Comparison of ENCODE assay signal across 33 cellular contexts in genomic region chr1:6777813-6778212, GRCh38. TPM values are rescaled to one million over a fixed set of nuclear protein-coding genes. Genes with fewer than 3 reads are reported as not detected.
DNase-seq lines count a peak whose midpoint lies in the region; ATAC-seq, FAIRE-seq and TF ChIP-seq lines count a peak whose summit lies in the region.
"Had no signal": no experiment of that assay in that cellular context is flagged by ENCODE, and none has a peak within 500 bp of the region (broad histone marks: within the 10 kb centered on the region; RNA-seq: fewer than 3 reads in every experiment).

No MANE protein-coding gene starts in this region.

- peak overlapping the region; percentile 26; the same call in 1 of the 2 replicates for H3K4me2 ChIP-seq in OCI-LY3 (ENCODE audit: low read length)
- H3K4me2 ChIP-seq: A549, KMS-11 had no signal

- no peaks in the 10 kb centered on the region for H3K36me3 ChIP-seq in OCI-LY3 (replicated peaks; ENCODE audit: low read depth, low read length)
- no peaks in the 10 kb centered on the region for H3K36me3 ChIP-seq in naive thymus-derived CD4-positive, alpha-beta T cell (ENCODE audit: control insufficient read depth in 2 of 3, insufficient read depth in 3 of 3, low read length in 3 of 3)
- H3K36me3 ChIP-seq: HAP-1, SJCRH30 had no signal

- no peak for TF ChIP-seq POLR2A in GM12892 (IDR thresholded peaks at IDR 0.05; ENCODE audit: low read depth, low read length)

- no peak overlapping the region for H3K4me3 Mint-ChIP-seq in naive thymus-derived CD4-positive, alpha-beta T cell
- H3K4me3 Mint-ChIP-seq: CD8-positive, alpha-beta T cell; HFFc6 had no signal

- no peaks in the 10 kb centered on the region for H3K27me3 ChIP-seq in OCI-LY3 (ENCODE audit: low read depth, low read length)
- no peaks in the 10 kb centered on the region for H3K27me3 ChIP-seq in naive thymus-derived CD4-positive, alpha-beta T cell (ENCODE audit: control insufficient read depth in 2 of 2, insufficient read depth in 2 of 2, low read length in 2 of 2)

- H3K4me1 ChIP-seq in OCI-LY3 (ENCODE audit: low read length) = peaks cover 15% of the 10 kb centered on the region
- H3K4me1 ChIP-seq in naive thymus-derived CD4-positive, alpha-beta T cell (ENCODE audit: control insufficient read depth in 2 of 2, insufficient read depth in 2 of 2, low read length in 2 of 2) = no peaks in the 10 kb centered on the region
- H3K4me1 ChIP-seq: A549, Caco-2, SJCRH30 had no signal

- no peak for ATAC-seq in naive thymus-derived CD4-positive, alpha-beta T cell
- ATAC-seq: A549; CD8-positive, alpha-beta T cell; Right ventricle myocardium inferior; SK-N-SH treated with all-trans-retinoic acid at 6 μM for 48 hours had no signal

- H3K79me2 ChIP-seq in OCI-LY3 (ENCODE audit: low read length) = no peaks in the 10 kb centered on the region

- H3K4me1 Mint-ChIP-seq in naive thymus-derived CD4-positive, alpha-beta T cell = peaks cover 0 to 10% (median 0%) of the 10 kb centered on the region in 7 donors

- no peaks in the 10 kb centered on the region for H4K20me1 ChIP-seq in OCI-LY3 (ENCODE audit: insufficient read depth, low read length)

- peaks cover 0 to 3% (median 0%) of the 10 kb centered on the region in 5 donors for H3K36me3 Mint-ChIP-seq in naive thymus-derived CD4-positive, alpha-beta T cell
- H3K36me3 Mint-ChIP-seq: CD8-positive, alpha-beta T cell had no signal

- TF ChIP-seq CTCF in OCI-LY3 (IDR thresholded peaks at IDR 0.05; ENCODE audit: low read depth, low read length) (no peak), coronary artery (IDR thresholded peaks at IDR 0.05) (no peak)

- H3K9ac ChIP-seq in OCI-LY3 (ENCODE audit: low read length) = no peak overlapping the region
- H3K9ac ChIP-seq: KMS-11 had no signal

- FAIRE-seq in GM12892 (lab: Jason Lieb, UNC) = peak; percentile 40
- FAIRE-seq: A549, HTR-8/SVneo, RCC 7860 had no signal

- no peak overlapping the region for H2AFZ ChIP-seq in OCI-LY3 (ENCODE audit: low read depth, low read length)

- H3K27ac ChIP-seq in OCI-LY3 (ENCODE audit: low read length) (no peak overlapping the region), coronary artery (no peak overlapping the region)
- H3K27ac ChIP-seq in naive thymus-derived CD4-positive, alpha-beta T cell (ENCODE audit: low read depth, low read length) = no peak overlapping the region
- H3K27ac ChIP-seq: A549, KMS-11, SJCRH30 had no signal

- DNase-seq in GM12892 (ENCODE audit: insufficient read length) (no peak), coronary artery (ENCODE audit: low spot score) (peak; percentile 33), DMS 273 (lab: John Stamatoyannopoulos, UW; ENCODE audit: unreplicated experiment) (no peak), iPS-NIHi11 (ENCODE audit: low spot score) (no peak)
- DNase-seq in naive thymus-derived CD4-positive, alpha-beta T cell = no peak
- no peak for DNase-seq in activated CD4-positive, alpha-beta T cell treated with anti-CD3 and anti-CD28 coated beads, Interleukin-2, amount 50 U/mL, for 4 hours
- DNase-seq: AML-193; C1 segment of cervical spinal cord; Caco-2; CD8-positive, alpha-beta T cell; DMS 273 treated with DMSO at 0.1 percent for 48 hours; DMS79; GF-D8; GOT3; HFFc6; NCI-H1092; NCI-H1417 treated with DMSO at 0.1 percent for 48 hours; NCI-H1694 treated with DMSO at 0.1 percent for 48 hours; NCI-H2081 treated with DMSO at 0.1 percent for 48 hours; NCI-H2171; NCI-H226; NCI-H510A; NCI-H69; SJCRH30; T-helper 1 cell had no signal

- intact Hi-C loops in naive thymus-derived CD4-positive, alpha-beta T cell (cut with micrococcal nuclease) = no loop called here

- CTCF ChIA-PET in naive thymus-derived CD4-positive, alpha-beta T cell (lab: Charles Lee) = no interaction called here

- POLR2A ChIA-PET in naive thymus-derived CD4-positive, alpha-beta T cell (lab: Charles Lee) = no interaction called here

- peaks cover 0 to 7% (median 0%) of the 10 kb centered on the region in 11 donors for H3K9me3 Mint-ChIP-seq in naive thymus-derived CD4-positive, alpha-beta T cell
- H3K9me3 Mint-ChIP-seq: CD8-positive, alpha-beta T cell had no signal

- H3K4me3 ChIP-seq in OCI-LY3 (ENCODE audit: low read length) (no peak overlapping the region), coronary artery (no peak overlapping the region)
- no peak overlapping the region for H3K4me3 ChIP-seq in naive thymus-derived CD4-positive, alpha-beta T cell (ENCODE audit: low read length)
- H3K4me3 ChIP-seq: A549, HAP-1, SJCRH30 had no signal

- no peak overlapping the region for H3K27ac Mint-ChIP-seq in naive thymus-derived CD4-positive, alpha-beta T cell
- H3K27ac Mint-ChIP-seq: CD8-positive, alpha-beta T cell; HFFc6 had no signal

- H3K9me3 ChIP-seq in OCI-LY3 (ENCODE audit: insufficient read depth, low read length) = 0 out of 2 replicates have a peak, but pooled peaks cover 6% of the 10 kb centered on the region
- no peaks in the 10 kb centered on the region for H3K9me3 ChIP-seq in naive thymus-derived CD4-positive, alpha-beta T cell (ENCODE audit: control insufficient read depth in 2 of 3, low read length in 3 of 3)
- H3K9me3 ChIP-seq: A549, Caco-2 had no signal

- peaks cover 0 to 20% (median 8%) of the 10 kb centered on the region in 5 donors for H3K27me3 Mint-ChIP-seq in naive thymus-derived CD4-positive, alpha-beta T cell

RNA-seq across cellular contexts. Expression of gene CAMTA1, which starts 7.4 kb away (rescaled TPM):
- polyA plus RNA-seq in GM12892 (2012; ENCODE audit: missing spikeins) = 53.9 TPM
- total RNA-seq in naive thymus-derived CD4-positive, alpha-beta T cell = 10 to 100 TPM; 38.1 to 45.2 (median 42.1) TPM
- 10 to 100 TPM; 46.2 to 68.6 TPM for polyA plus RNA-seq in naive thymus-derived CD4-positive, alpha-beta T cell
